Comparison of ENCODE assay signal across 1 cellular context in genomic region chr16:24685539-24686432, GRCh38.
A peak's percentile ranks its signal among the peaks of the same experiment; 100 is the strongest.
TF ChIP-seq lines count a peak whose summit lies in the region.

No MANE protein-coding gene starts in this region.

TF ChIP-seq in SK-N-SH treated with all-trans-retinoic acid at 6 μM for 48 hours, 23 proteins besides CTCF, POLR2A, EP300 and RAD21 (continued from another document):
- TF ChIP-seq PATZ1 (CRISPR knock-in tag; IDR thresholded peaks at IDR 0.05; ENCODE audit: borderline replicate concordance): no peak
- TF ChIP-seq ZNF70 (CRISPR knock-in tag; IDR thresholded peaks at IDR 0.05): no peak
- TF ChIP-seq GLIS3 (CRISPR knock-in tag; IDR thresholded peaks at IDR 0.05): no peak
- TF ChIP-seq SNAI2 (CRISPR knock-in tag; IDR thresholded peaks at IDR 0.05): 0 out of 2 replicates have a peak, but pooled peaks have one; percentile 10
- TF ChIP-seq ZFP30 (CRISPR knock-in tag; IDR thresholded peaks at IDR 0.05): no peak
- TF ChIP-seq PPARA (CRISPR knock-in tag; IDR thresholded peaks at IDR 0.05; ENCODE audit: borderline replicate concordance): no peak
- TF ChIP-seq CSDC2 (CRISPR knock-in tag; IDR thresholded peaks at IDR 0.05): peak; percentile 55; the same call in 1 of the 2 replicates
